ENCODE assay signal across 12 cellular contexts in the genomic region with DNA sequence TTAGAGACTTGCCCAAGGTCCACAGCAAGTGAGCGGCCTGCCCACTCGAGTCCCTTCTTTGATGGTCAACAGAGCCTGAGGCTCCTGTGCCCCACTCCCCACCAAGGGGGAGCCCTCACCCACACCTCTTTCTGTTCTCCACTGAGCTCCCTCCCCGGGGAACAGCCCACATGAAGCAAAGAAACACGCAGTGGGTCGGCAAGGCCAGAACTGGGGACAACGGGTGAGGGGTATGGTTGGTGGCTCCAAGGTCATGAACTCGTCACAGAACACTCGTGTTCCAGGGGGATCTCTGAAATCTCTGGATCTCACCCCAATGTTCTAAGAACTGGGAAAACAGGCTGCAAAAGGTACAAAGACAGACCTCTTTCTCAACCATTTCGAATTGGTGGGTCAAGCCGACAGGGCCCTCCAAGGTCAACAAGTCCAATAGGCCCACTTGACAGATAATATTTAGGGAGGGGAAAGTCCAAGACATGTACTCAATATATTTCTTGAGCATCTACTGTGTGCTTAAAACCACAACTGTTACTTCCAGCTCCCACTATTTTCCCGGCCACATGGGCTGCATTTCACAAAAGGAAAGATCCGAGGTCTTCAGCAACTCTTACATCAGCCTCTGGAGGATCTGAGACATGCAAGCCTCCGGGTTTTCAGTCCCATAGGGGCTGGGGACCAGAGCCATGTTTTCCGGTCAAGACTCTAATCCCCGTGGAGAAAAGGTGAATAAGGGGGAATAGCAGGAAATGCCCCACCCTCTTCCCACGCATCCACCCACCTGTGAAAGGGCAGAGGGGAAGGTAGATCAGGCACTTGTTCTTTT. TPM values are rescaled to one million over a fixed set of nuclear protein-coding genes. Genes with fewer than 3 reads are reported as not detected.
A peak's percentile ranks its signal among the peaks of the same experiment; 100 is the strongest.
DNase-seq lines count a peak whose midpoint lies in the region; ATAC-seq, FAIRE-seq and TF ChIP-seq lines count a peak whose summit lies in the region.
"Had no signal": no experiment of that assay in that cellular context is flagged by ENCODE, and none has a peak within 500 bp of the region (broad histone marks: within the 10 kb centered on the region; RNA-seq: fewer than 3 reads in every experiment).

No MANE protein-coding gene starts in this region.

- H3K9ac ChIP-seq in HepG2 (ENCODE audit: insufficient read depth, low read depth, low read length) = peak overlapping the region; percentile 83
- H3K9ac ChIP-seq: SK-N-SH had no signal

- no peaks in the 10 kb centered on the region for H3K9me3 ChIP-seq in HepG2 (ENCODE audit: low read length)
- H3K9me3 ChIP-seq: SK-N-SH, thoracic aorta had no signal

- H3K4me3 Mint-ChIP-seq in stimulated activated naive CD8-positive, alpha-beta T cell treated with anti-CD3 and anti-CD28 coated beads, Interleukin-15, amount 100 ng/mL, for 72 hours = peak overlapping the region; percentile 21 to 62
- peak overlapping the region; percentile 61 for H3K4me3 Mint-ChIP-seq in activated T-helper 2 cell treated with anti-CD3 and anti-CD28 coated beads, Interferon-gamma antibody, Interleukin-2, Interleukin-4, amounts not matched to agents 10 μg/mL and 5 μg/mL and 100 μg/mL, durations not matched to agents 14 hours and 24 hours and 36 hours (ENCODE audit: low read depth)
- H3K4me3 Mint-ChIP-seq in type B pancreatic cell = peak overlapping the region; percentile 35

- peaks cover 10% of the 10 kb centered on the region for H3K79me2 ChIP-seq in HepG2 (ENCODE audit: insufficient read depth, low read length)

- in situ Hi-C loops in HepG2 (cut with HindIII; ENCODE audit: extremely low pct_ligation_motif_present, low pct_unique_long_range_greater_than_20kb) = no loop called here

- 12% methylated on average over 14 of the region's 16 CpGs for whole genome bisulfite sequencing in HepG2 (ENCODE audit: low lambda C conversion rate)

- peaks cover under 1 to 7% of the 10 kb centered on the region in 2 experiments; a peak in 3 of 5 replicates for H3K36me3 ChIP-seq in HepG2 (replicated peaks in 1 of 2; ENCODE audit: control insufficient read depth in 1 of 2, insufficient read depth in 2 of 2, low read length in 2 of 2)
- H3K36me3 ChIP-seq: thoracic aorta had no signal

- no peak for TF ChIP-seq POLR2A in HepG2 (IDR thresholded peaks at IDR 0.05; ENCODE audit: insufficient read depth in 1 of 2, low read depth in 2 of 2, low read length in 2 of 2)

- H3K9me3 Mint-ChIP-seq in stimulated activated naive CD8-positive, alpha-beta T cell treated with anti-CD3 and anti-CD28 coated beads, Interleukin-15, amount 100 ng/mL, for 72 hours = no peaks in the 10 kb centered on the region
- H3K9me3 Mint-ChIP-seq in activated T-helper 2 cell treated with anti-CD3 and anti-CD28 coated beads, Interferon-gamma antibody, Interleukin-2, Interleukin-4, amounts not matched to agents 10 μg/mL and 5 μg/mL and 100 μg/mL, durations not matched to agents 14 hours and 24 hours and 36 hours = no peaks in the 10 kb centered on the region
- no peaks in the 10 kb centered on the region for H3K9me3 Mint-ChIP-seq in type B pancreatic cell

- H2AFZ ChIP-seq in HepG2 (ENCODE audit: low read length) = no peak overlapping the region

- peaks cover 47% of the 10 kb centered on the region for H3K4me1 Mint-ChIP-seq in stimulated activated naive CD8-positive, alpha-beta T cell treated with anti-CD3 and anti-CD28 coated beads, Interleukin-15, amount 100 ng/mL, for 72 hours
- H3K4me1 Mint-ChIP-seq in activated T-helper 2 cell treated with anti-CD3 and anti-CD28 coated beads, Interferon-gamma antibody, Interleukin-2, Interleukin-4, amounts not matched to agents 10 μg/mL and 5 μg/mL and 100 μg/mL, durations not matched to agents 14 hours and 24 hours and 36 hours (ENCODE audit: low read depth) = peaks cover 8% of the 10 kb centered on the region
- peaks cover 35% of the 10 kb centered on the region for H3K4me1 Mint-ChIP-seq in type B pancreatic cell (ENCODE audit: unreplicated experiment)

- H4K20me1 ChIP-seq in HepG2 (ENCODE audit: insufficient read depth, low read length) = peaks cover 5% of the 10 kb centered on the region

- H3K4me3 ChIP-seq in HepG2 (replicated peaks in 1 of 3; ENCODE audit: insufficient read depth in 1 of 3, low read depth in 2 of 3, low read length in 3 of 3) = peak overlapping the region; percentile 38 to 81 (median 55)

- H3K27me3 ChIP-seq in HepG2 (ENCODE audit: control insufficient read depth in 1 of 2, insufficient read depth in 2 of 2, low read length in 2 of 2) = no peaks in the 10 kb centered on the region

- peak overlapping the region; percentile 89 for H3K4me2 ChIP-seq in HepG2 (ENCODE audit: low read depth, low read length)

- H3K27ac Mint-ChIP-seq in stimulated activated naive CD8-positive, alpha-beta T cell treated with anti-CD3 and anti-CD28 coated beads, Interleukin-15, amount 100 ng/mL, for 72 hours = no peak overlapping the region
- H3K27ac Mint-ChIP-seq in activated T-helper 2 cell treated with anti-CD3 and anti-CD28 coated beads, Interferon-gamma antibody, Interleukin-2, Interleukin-4, amounts not matched to agents 10 μg/mL and 5 μg/mL and 100 μg/mL, durations not matched to agents 14 hours and 24 hours and 36 hours = no peak overlapping the region
- no peak overlapping the region for H3K27ac Mint-ChIP-seq in type B pancreatic cell

- H3K27me3 Mint-ChIP-seq in stimulated activated naive CD8-positive, alpha-beta T cell treated with anti-CD3 and anti-CD28 coated beads, Interleukin-15, amount 100 ng/mL, for 72 hours = peaks cover 45% of the 10 kb centered on the region
- H3K27me3 Mint-ChIP-seq in activated T-helper 2 cell treated with anti-CD3 and anti-CD28 coated beads, Interferon-gamma antibody, Interleukin-2, Interleukin-4, amounts not matched to agents 10 μg/mL and 5 μg/mL and 100 μg/mL, durations not matched to agents 14 hours and 24 hours and 36 hours (ENCODE audit: low read depth) = peaks cover 15% of the 10 kb centered on the region
- peaks cover 44% of the 10 kb centered on the region for H3K27me3 Mint-ChIP-seq in type B pancreatic cell

- FAIRE-seq in HepG2 (lab: Jason Lieb, UNC) = peak; percentile 18
- FAIRE-seq: kidney had no signal

- intact Hi-C loops in activated T-helper 2 cell treated with anti-CD3 and anti-CD28 coated beads, Interferon-gamma antibody, Interleukin-2, Interleukin-4, amounts not matched to agents 10 μg/mL and 5 μg/mL and 100 μg/mL, durations not matched to agents 14 hours and 24 hours and 36 hours (cut with micrococcal nuclease) = no loop called here
- intact Hi-C loops in HepG2 (cut with micrococcal nuclease; ENCODE audit: unreplicated experiment) = no loop called here

- no peak for TF ChIP-seq RAD21 in HepG2 (CRISPR knock-in tag; IDR thresholded peaks at IDR 0.05)

- TF ChIP-seq EP300 in HepG2 (IDR thresholded peaks at IDR 0.05; ENCODE audit: low read depth in 2 of 2, low read length in 2 of 2) = no peak
- TF ChIP-seq EP300 in HepG2 (CRISPR knock-in tag; IDR thresholded peaks at IDR 0.05; ENCODE audit: borderline replicate concordance) = no peak

- H3K36me3 Mint-ChIP-seq in activated T-helper 2 cell treated with anti-CD3 and anti-CD28 coated beads, Interferon-gamma antibody, Interleukin-2, Interleukin-4, amounts not matched to agents 10 μg/mL and 5 μg/mL and 100 μg/mL, durations not matched to agents 14 hours and 24 hours and 36 hours (ENCODE audit: low read depth) = no peaks in the 10 kb centered on the region
- no peaks in the 10 kb centered on the region for H3K36me3 Mint-ChIP-seq in type B pancreatic cell

- POLR2A ChIA-PET in HepG2 (lab: Yijun Ruan, JAX) = interaction anchor here (0.7 to 1.6 kb wide), 10 partner anchors 9 to 383 kb away, joined by 3 to 8 read pairs (median 4); partner anchors contain the start of gene CDC42

- TF ChIP-seq CTCF in HepG2 (CRISPR knock-in tag; IDR thresholded peaks at IDR 0.05) (no peak), type B pancreatic cell (conservative IDR thresholded peaks at IDR 0.05) (no peak)

- ATAC-seq in stimulated activated naive CD8-positive, alpha-beta T cell treated with anti-CD3 and anti-CD28 coated beads, Interleukin-15, amount 100 ng/mL, for 72 hours = no peak
- no peak for ATAC-seq in stimulated activated naive CD8-positive, alpha-beta T cell treated with anti-CD3 and anti-CD28 coated beads, Interleukin-15, Interleukin-2, amounts not matched to agents 100 U/mL and 50 U/mL, for 24 hours
- ATAC-seq in HepG2 = no peak

- DNase-seq in stimulated activated naive CD8-positive, alpha-beta T cell treated with anti-CD3 and anti-CD28 coated beads, Interleukin-15, amount 100 ng/mL, for 72 hours = no peak
- DNase-seq in stimulated activated naive CD8-positive, alpha-beta T cell treated with anti-CD3 and anti-CD28 coated beads, Interleukin-15, Interleukin-2, amounts not matched to agents 100 U/mL and 50 U/mL, for 24 hours = no peak
- no peak for DNase-seq in activated T-helper 2 cell treated with anti-CD3 and anti-CD28 coated beads, Interferon-gamma antibody, Interleukin-2, Interleukin-4, amounts not matched to agents 10 μg/mL and 5 μg/mL and 100 μg/mL, durations not matched to agents 14 hours and 24 hours and 36 hours (ENCODE audit: low spot score)
- no peak for DNase-seq in HepG2 (ENCODE audit: low spot score)
- no peak for DNase-seq in type B pancreatic cell (ENCODE audit: extremely low spot score, unreplicated experiment)
- DNase-seq in T1000 (lab: John Stamatoyannopoulos, UW) = no peak
- no peak for DNase-seq in midbrain (lab: John Stamatoyannopoulos, UW)
- DNase-seq in mucosa of gallbladder (ENCODE audit: low spot score) = no peak
- DNase-seq: kidney, NCI-H1105, SK-N-SH had no signal

- CTCF ChIA-PET in HepG2 (lab: Yijun Ruan, JAX; ENCODE audit: low intra/inter-chr PET ratio, low total read pairs) = no interaction called here

- H3K4me1 ChIP-seq in HepG2 (ENCODE audit: insufficient read depth, low read length) = peaks cover 67% of the 10 kb centered on the region

- peak overlapping the region; percentile 87 for H3K27ac ChIP-seq in HepG2 (ENCODE audit: extremely low read length, insufficient read depth, low read length)
- H3K27ac ChIP-seq: thoracic aorta had no signal

- TSS peak; percentile 62 for BruUV-seq in HepG2 (replicated peaks; lab: Mats Ljungman, UMichigan)

RNA-seq across cellular contexts. Expression of gene RAP1GAP, which starts 1.1 kb away (rescaled TPM):
- 0.46 TPM in 2 replicates for total RNA-seq in activated T-helper 2 cell treated with anti-CD3 and anti-CD28 coated beads, Interferon-gamma antibody, Interleukin-2, Interleukin-4, amounts not matched to agents 10 μg/mL and 5 μg/mL and 100 μg/mL, durations not matched to agents 14 hours and 24 hours and 36 hours
- total RNA-seq in HepG2 (2016; rRNA removed; fragmentation: Illumina TruSeq; extraction: Trizol) = 9.7 and 11.9 TPM in 2 replicates
- 3.8 and 5.0 TPM in 2 replicates for total RNA-seq in HepG2 (2016; cell fraction: cytosol; rRNA removed; fragmentation: Illumina TruSeq; extraction: Trizol; ENCODE audit: low read depth)
- 7.8 and 12.1 TPM in 2 replicates for total RNA-seq in HepG2 (2016; cell fraction: insoluble cytoplasmic fraction; rRNA removed; fragmentation: Illumina TruSeq; extraction: Trizol)
- 9.5 and 11.5 TPM in 2 replicates for total RNA-seq in HepG2 (2016; cell fraction: membrane; rRNA removed; fragmentation: Illumina TruSeq; extraction: Trizol)
- 13.6 and 14.7 TPM in 2 replicates for total RNA-seq in HepG2 (2016; cell fraction: nucleus; rRNA removed; fragmentation: Illumina TruSeq; extraction: Trizol)
- polyA plus RNA-seq in HepG2 (2011; rRNA removed) = 37.5 and 46.1 TPM in 2 replicates
- 21.6 and 24.9 TPM in 2 replicates for polyA plus RNA-seq in HepG2 (2011; cell fraction: cytosol; rRNA removed)
- polyA plus RNA-seq in HepG2 (2011; cell fraction: nucleus; rRNA removed) = 114 and 133 TPM in 2 replicates
- 22.0 and 27.8 TPM in 2 replicates for polyA plus RNA-seq in HepG2 (2012)
- 5.3 and 7.0 TPM in 2 replicates for polyA plus RNA-seq in HepG2 (2016; cell fraction: cytosol; fragmentation: Illumina TruSeq; extraction: Trizol; ENCODE audit: low read depth)
- 17.1 and 23.0 TPM in 2 replicates for polyA plus RNA-seq in HepG2 (2016; cell fraction: insoluble cytoplasmic fraction; fragmentation: Illumina TruSeq; extraction: Trizol; ENCODE audit: low read depth)
- polyA plus RNA-seq in HepG2 (2016; cell fraction: membrane; fragmentation: Illumina TruSeq; extraction: Trizol; ENCODE audit: low read depth) = 14.4 and 18.4 TPM in 2 replicates
- 58.0 and 62.8 TPM in 2 replicates for polyA plus RNA-seq in HepG2 (2016; cell fraction: nucleus; fragmentation: Illumina TruSeq; extraction: Trizol; ENCODE audit: insufficient read depth, low read depth)
- polyA minus RNA-seq in HepG2 (2011; rRNA and poly(A)+ RNA removed; ENCODE audit: low replicate concordance) = 18.4 and 45.8 TPM in 2 replicates
- polyA minus RNA-seq in HepG2 (2011; cell fraction: cytosol; rRNA and poly(A)+ RNA removed) = 12.8 and 14.1 TPM in 2 replicates
- 20.8 and 23.4 TPM in 2 replicates for polyA minus RNA-seq in HepG2 (2011; cell fraction: nucleus; rRNA and poly(A)+ RNA removed)
- total RNA-seq in type B pancreatic cell (ENCODE audit: low replicate concordance) = 18.5 and 20.3 TPM in 2 replicates
- 157 TPM for total RNA-seq in mucosa of gallbladder
